12 cellular contexts compared by ENCODE assay signal in genomic region chr20:17530153-17530552, GRCh38. TPM values are rescaled to one million over a fixed set of nuclear protein-coding genes. Genes with fewer than 3 reads are reported as not detected.
DNase-seq lines count a peak whose midpoint lies in the region; ATAC-seq, FAIRE-seq and TF ChIP-seq lines count a peak whose summit lies in the region.
"Had no signal": no experiment of that assay in that cellular context is flagged by ENCODE, and none has a peak within 500 bp of the region (broad histone marks: within the 10 kb centered on the region; RNA-seq: fewer than 3 reads in every experiment).

No MANE protein-coding gene starts in this region.

- H3K9me3 ChIP-seq in OCI-LY3 (ENCODE audit: insufficient read depth, low read length) (no peaks in the 10 kb centered on the region), H1 (ENCODE audit: insufficient read depth in 2 of 2, low read depth in 1 of 2, low read length in 1 of 2) (no peaks in the 10 kb centered on the region), psoas muscle (no peaks in the 10 kb centered on the region)

- no peak for TF ChIP-seq RAD21 in H1 (IDR thresholded peaks at IDR 0.05 in 1 of 2, conservative IDR thresholded peaks at IDR 0.05 in 1 of 2; ENCODE audit: low read depth in 2 of 2, low read length in 2 of 2)

- no peak for ATAC-seq in activated CD8-positive, alpha-beta memory T cell treated with anti-CD3 and anti-CD28 coated beads, Interleukin-2, amount 10 ng/mL, durations not matched to agents 7 days and 5 days
- no peak for ATAC-seq in psoas muscle

- H3K4me3 ChIP-seq in OCI-LY3 (ENCODE audit: low read length): peak overlapping the region; percentile 79
- peak overlapping the region in 2 of 4 experiments; percentile 57 to 67; a peak in 4 of 8 replicates for H3K4me3 ChIP-seq in H1 (ENCODE audit: extremely low read depth in 1 of 4, insufficient read depth in 2 of 4, low read depth in 3 of 4, low read length in 4 of 4)
- H3K4me3 ChIP-seq in psoas muscle: peak overlapping the region; percentile 70

- H3K27ac Mint-ChIP-seq in activated CD8-positive, alpha-beta memory T cell treated with anti-CD3 and anti-CD28 coated beads, Interleukin-2, amount 10 ng/mL, durations not matched to agents 7 days and 5 days: peak overlapping the region; percentile 62
- H3K27ac Mint-ChIP-seq: dendritic cell treated with granulocyte-macrophage colony-stimulating factor and Interleukin-4, amounts not matched to agents 40 ng/mL and 50 ng/mL, for 4 days had no signal

- H3K23me2 ChIP-seq in H1 (ENCODE audit: low read depth, low read length): peaks cover 6% of the 10 kb centered on the region; the same call in 1 of the 2 replicates

- no peak overlapping the region for H3K4ac ChIP-seq in H1 (replicated peaks; ENCODE audit: insufficient read length, low read depth, low read length)

- no peaks in the 10 kb centered on the region for H4K20me1 ChIP-seq in OCI-LY3 (ENCODE audit: insufficient read depth, low read length)
- H4K20me1 ChIP-seq in H1 (replicated peaks in 1 of 2; ENCODE audit: control insufficient read depth in 1 of 2, insufficient read depth in 2 of 2, low read length in 2 of 2): no peaks in the 10 kb centered on the region

- H4K91ac ChIP-seq in H1 (replicated peaks; ENCODE audit: insufficient read length, low read length): no peak overlapping the region

- no peak for TF ChIP-seq EP300 in H1 (IDR thresholded peaks at IDR 0.05; ENCODE audit: borderline replicate concordance in 1 of 2, low read depth in 2 of 2, low read length in 2 of 2)

- H3K4me1 Mint-ChIP-seq in activated CD8-positive, alpha-beta memory T cell treated with anti-CD3 and anti-CD28 coated beads, Interleukin-2, amount 10 ng/mL, durations not matched to agents 7 days and 5 days: peaks cover 32% of the 10 kb centered on the region

- H2BK120ac ChIP-seq in H1 (replicated peaks; ENCODE audit: low read depth, low read length): no peak overlapping the region

- H3K4me1 ChIP-seq in OCI-LY3 (ENCODE audit: low read length) (peaks cover 12% of the 10 kb centered on the region), H1 (replicated peaks in 1 of 4; ENCODE audit: control insufficient read depth in 3 of 4, insufficient read depth in 4 of 4, low read length in 3 of 4) (peaks cover 5 to 12% (median 9%) of the 10 kb centered on the region in 4 experiments), psoas muscle (peaks cover 4% of the 10 kb centered on the region)

- H3K4me3 Mint-ChIP-seq in activated CD8-positive, alpha-beta memory T cell treated with anti-CD3 and anti-CD28 coated beads, Interleukin-2, amount 10 ng/mL, durations not matched to agents 7 days and 5 days: peak overlapping the region; percentile 56

- no peak for FAIRE-seq in H1 (lab: Jason Lieb, UNC)

- H3K14ac ChIP-seq in H1 (ENCODE audit: insufficient read length): no peak overlapping the region

- intact Hi-C loops in psoas muscle (cut with DNase I): loop anchor here in 1 of 2 donors (10.0 kb wide), 2 partner anchors 375 to 465 kb away; no protein-coding TSS in a partner anchor

- H3K79me2 ChIP-seq in OCI-LY3 (ENCODE audit: low read length) (no peaks in the 10 kb centered on the region), H1 (ENCODE audit: control insufficient read depth in 1 of 2, insufficient read depth in 2 of 2, low read length in 2 of 2) (no peaks in the 10 kb centered on the region)

- 0 out of 2 replicates have a peak, but pooled peaks cover 10% of the 10 kb centered on the region for H3K27me3 ChIP-seq in OCI-LY3 (ENCODE audit: low read depth, low read length)
- peaks cover 2 to 17% (median 11%) of the 10 kb centered on the region in 4 experiments for H3K27me3 ChIP-seq in H1 (replicated peaks in 1 of 4; ENCODE audit: control insufficient read depth in 3 of 4, extremely low read depth in 1 of 4, insufficient read depth in 3 of 4, low read length in 3 of 4)
- no peaks in the 10 kb centered on the region for H3K27me3 ChIP-seq in psoas muscle (ENCODE audit: insufficient read depth in 3 of 3, low read length in 2 of 3)

- TF ChIP-seq POLR2A in H1 (IDR thresholded peaks at IDR 0.05; ENCODE audit: control extremely low read depth in 1 of 2, low read depth in 2 of 2, low read length in 2 of 2): no peak

- no peaks in the 10 kb centered on the region for H3K79me1 ChIP-seq in H1 (ENCODE audit: low read depth, low read length)

- no peaks in the 10 kb centered on the region for H3K36me3 Mint-ChIP-seq in activated CD8-positive, alpha-beta memory T cell treated with anti-CD3 and anti-CD28 coated beads, Interleukin-2, amount 10 ng/mL, durations not matched to agents 7 days and 5 days

- H2AFZ ChIP-seq in OCI-LY3 (ENCODE audit: low read depth, low read length) (peak overlapping the region; percentile 56; the same call in 1 of the 2 replicates), H1 (ENCODE audit: low read length) (no peak overlapping the region)

- no peak overlapping the region for H2AK5ac ChIP-seq in H1 (ENCODE audit: low read depth, low read length)

- no peak overlapping the region for H3K18ac ChIP-seq in H1 (ENCODE audit: extremely low read depth, low read length)

- CTCF ChIA-PET in activated CD8-positive, alpha-beta memory T cell treated with anti-CD3 and anti-CD28 coated beads, Interleukin-2, amount 10 ng/mL, durations not matched to agents 7 days and 5 days (lab: Charles Lee): interaction anchor here (1.3 to 5.1 kb wide), 6 partner anchors 17 to 152 kb away, joined by 3 to 37 read pairs (median 6); partner anchors contain the start of gene RRBP1
- CTCF ChIA-PET in H1 (lab: Charles Lee; ENCODE audit: partially characterized antibody): interaction anchor here (0.7 to 1.6 kb wide), 4 partner anchors 14 to 98 kb away, joined by 3 to 4 read pairs (median 4); no protein-coding TSS in a partner anchor

- H3K36me3 ChIP-seq in OCI-LY3 (replicated peaks; ENCODE audit: low read depth, low read length) (no peaks in the 10 kb centered on the region), H1 (ENCODE audit: control insufficient read depth in 2 of 4, insufficient read depth in 4 of 4, low read length in 3 of 4) (no peaks in the 10 kb centered on the region), psoas muscle (ENCODE audit: insufficient read depth in 1 of 2, low read depth in 1 of 2) (no peaks in the 10 kb centered on the region)

- H2BK20ac ChIP-seq in H1 (ENCODE audit: low read length): 0 out of 2 replicates have a peak overlapping the region, but pooled peaks have one; percentile 72

- H3K56ac ChIP-seq in H1 (replicated peaks; ENCODE audit: insufficient read length, low read depth, low read length): no peak overlapping the region

- peaks cover 16% of the 10 kb centered on the region for H3K27me3 Mint-ChIP-seq in activated CD8-positive, alpha-beta memory T cell treated with anti-CD3 and anti-CD28 coated beads, Interleukin-2, amount 10 ng/mL, durations not matched to agents 7 days and 5 days

- H3K9me3 Mint-ChIP-seq in activated CD8-positive, alpha-beta memory T cell treated with anti-CD3 and anti-CD28 coated beads, Interleukin-2, amount 10 ng/mL, durations not matched to agents 7 days and 5 days (ENCODE audit: low read depth): no peaks in the 10 kb centered on the region
- H3K9me3 Mint-ChIP-seq: dendritic cell treated with granulocyte-macrophage colony-stimulating factor and Interleukin-4, amounts not matched to agents 40 ng/mL and 50 ng/mL, for 4 days had no signal

- POLR2A ChIA-PET in H1 (lab: Charles Lee; ENCODE audit: partially characterized antibody): interaction anchor here (0.6 to 2.3 kb wide), 12 partner anchors 12 to 407 kb away, joined by 3 to 14 read pairs (median 5); partner anchors contain the start of gene DSTN

- H4K8ac ChIP-seq in H1 (ENCODE audit: extremely low read depth, insufficient read depth, low read length): no peak overlapping the region

- no peak overlapping the region for H3K9ac ChIP-seq in OCI-LY3 (ENCODE audit: low read length)
- no peak overlapping the region for H3K9ac ChIP-seq in H1 (replicated peaks in 1 of 4; ENCODE audit: extremely low read depth in 1 of 4, low read depth in 3 of 4, low read length in 3 of 4)

- H2BK15ac ChIP-seq in H1 (ENCODE audit: low read length): peak overlapping the region; percentile 19; the same call in 1 of the 2 replicates

- H3K23ac ChIP-seq in H1 (ENCODE audit: insufficient read length): no peak overlapping the region

- H2BK12ac ChIP-seq in H1 (ENCODE audit: low read depth, low read length): no peak overlapping the region

- no peak for DNase-seq in activated CD8-positive, alpha-beta memory T cell treated with anti-CD3 and anti-CD28 coated beads, Interleukin-2, amount 10 ng/mL, durations not matched to agents 7 days and 5 days
- DNase-seq in activated CD8-positive, alpha-beta memory T cell treated with anti-CD3 and anti-CD28 coated beads, Interleukin-2, amount 50 U/mL, for 4 hours: no peak
- DNase-seq in H1 (ENCODE audit: low read depth in 1 of 2, low spot score in 2 of 2): no peak
- no peak for DNase-seq in psoas muscle
- no peak for DNase-seq in kidney glomerular epithelial cell (lab: John Stamatoyannopoulos, UW)
- DNase-seq in COR-L47 (lab: John Stamatoyannopoulos, UW): no peak
- DNase-seq in GDM1 (lab: John Stamatoyannopoulos, UW): no peak
- DNase-seq: foreskin melanocyte, NCI-H1694 treated with DMSO at 0.1 percent for 48 hours had no signal

- TF ChIP-seq CTCF in OCI-LY3 (IDR thresholded peaks at IDR 0.05; ENCODE audit: low read depth, low read length) (no peak), H1 (IDR thresholded peaks at IDR 0.05; ENCODE audit: control extremely low read depth in 1 of 3, insufficient read depth in 1 of 3, low read depth in 1 of 3, low read length in 3 of 3) (no peak), psoas muscle (IDR thresholded peaks at IDR 0.05) (no peak)

- H2BK5ac ChIP-seq in H1 (ENCODE audit: low read depth, low read length): no peak overlapping the region

- WGBS in H1 (ENCODE audit: extremely low coverage in 1 of 2, insufficient coverage in 1 of 2, insufficient read length in 1 of 2, insufficient replicate concordance in 2 of 2, low coverage in 1 of 2, low lambda C conversion rate in 2 of 2, missing lambda C conversion rate in 1 of 2), 2 experiments: 79% methylated on average over 7 of the region's 7 CpGs; no CpG with 5 or more reads in 1 of the 2 experiments
- WGBS in psoas muscle, 3 donors: 83 to 89% (median 85%) methylated on average over 7 of the region's 7 CpGs

- H3K27ac ChIP-seq in OCI-LY3 (ENCODE audit: low read length): no peak overlapping the region
- H3K27ac ChIP-seq in H1 (ENCODE audit: low read depth, low read length): no peak overlapping the region
- no peak overlapping the region for H3K27ac ChIP-seq in psoas muscle

- H3K4me2 ChIP-seq in OCI-LY3 (ENCODE audit: low read length) (peak overlapping the region; percentile 82), H1 (ENCODE audit: insufficient read depth in 1 of 2, low read depth in 2 of 2, low read length in 2 of 2) (peak overlapping the region; percentile 78 to 90)

- H4K5ac ChIP-seq in H1 (ENCODE audit: insufficient read length, low read depth, low read length): no peak overlapping the region

RNA-seq across cellular contexts. Expression of gene BFSP1, which starts 1.0 kb away (rescaled TPM):
- 1 to 10 TPM; 1.7 to 3.2 TPM for total RNA-seq in activated CD8-positive, alpha-beta memory T cell treated with anti-CD3 and anti-CD28 coated beads, Interleukin-2, amount 10 ng/mL, durations not matched to agents 7 days and 5 days
- 2.5 and 3.2 TPM in 2 replicates for total RNA-seq in H1 (2021; fragmentation: NEBNext Ultra II Directional; extraction: Animal tissue kit (Norgen Biotek cat#: 25700))
- 1.5 and 1.8 TPM in 2 replicates for polyA plus RNA-seq in H1 (2011; rRNA removed)
- polyA plus RNA-seq in H1 (2011; cell fraction: cytosol; rRNA removed): 3.0 TPM
- 3.6 TPM for polyA plus RNA-seq in H1 (2011; cell fraction: nucleus; rRNA removed)
- 2.6 to 3.5 TPM (median 3.2 TPM) in 4 replicates for polyA plus RNA-seq in H1 (2012, experiment 1 of 2)
- 1.8 TPM for polyA plus RNA-seq in H1 (2012, experiment 2 of 2)
- 2.4 TPM for polyA plus RNA-seq in H1 (2013, experiment 1 of 2)
- polyA plus RNA-seq in H1 (2013, experiment 2 of 2): 2.2 TPM
- polyA minus RNA-seq in H1 (2011; rRNA and poly(A)+ RNA removed): 1.7 and 2.7 TPM in 2 replicates
- polyA minus RNA-seq in H1 (2011; cell fraction: cytosol; rRNA and poly(A)+ RNA removed): 1.7 TPM
- polyA minus RNA-seq in H1 (2011; cell fraction: nucleus; rRNA and poly(A)+ RNA removed): 2.6 TPM
- total RNA-seq in psoas muscle: under 1 TPM in 3 of 4 donors, not detected in 1; 0.30 to 0.57 (median 0.34) TPM
- under 1 TPM; 0.12 to 0.18 (median 0.17) TPM for polyA plus RNA-seq in psoas muscle
- total RNA-seq: OCI-LY7 had no signal

RNA-seq across cellular contexts. Expression of gene DSTN, which starts 39.7 kb away (rescaled TPM):
- 10 to 100 TPM; 55.8 to 78.3 TPM for total RNA-seq in activated CD8-positive, alpha-beta memory T cell treated with anti-CD3 and anti-CD28 coated beads, Interleukin-2, amount 10 ng/mL, durations not matched to agents 7 days and 5 days
- total RNA-seq in H1 (2021; fragmentation: NEBNext Ultra II Directional; extraction: Animal tissue kit (Norgen Biotek cat#: 25700)): 208 TPM in 2 replicates
- 21.9 and 43.3 TPM in 2 replicates for polyA plus RNA-seq in H1 (2011; rRNA removed)
- 48.1 TPM for polyA plus RNA-seq in H1 (2011; cell fraction: cytosol; rRNA removed)
- 26.3 TPM for polyA plus RNA-seq in H1 (2011; cell fraction: nucleus; rRNA removed)
- 138 to 228 TPM (median 144 TPM) in 4 replicates for polyA plus RNA-seq in H1 (2012, experiment 1 of 2)
- 78.5 TPM for polyA plus RNA-seq in H1 (2012, experiment 2 of 2)
- polyA plus RNA-seq in H1 (2013, experiment 1 of 2): 327 TPM
- polyA plus RNA-seq in H1 (2013, experiment 2 of 2): 333 TPM
- polyA minus RNA-seq in H1 (2011; rRNA and poly(A)+ RNA removed): 9.6 and 10.5 TPM in 2 replicates
- 25.1 TPM for polyA minus RNA-seq in H1 (2011; cell fraction: cytosol; rRNA and poly(A)+ RNA removed)
- polyA minus RNA-seq in H1 (2011; cell fraction: nucleus; rRNA and poly(A)+ RNA removed): 17.0 TPM
- 10 to 100 TPM; 45.6 to 82.3 (median 66.2) TPM for total RNA-seq in psoas muscle
- polyA plus RNA-seq in psoas muscle: 100 to 1,000 TPM in 2 of 3 donors, 10 to 100 TPM in 1; 88.1 to 202 (median 115) TPM
